ENCODE assay signal across 1 cellular context in genomic region chr1:109959974-109960744, GRCh38.
TF ChIP-seq lines count a peak whose summit lies in the region.

No MANE protein-coding gene starts in this region.

TF ChIP-seq in HepG2, 621 proteins besides CTCF, POLR2A, EP300 and RAD21 (continued from another document and continues in another):
- peak; percentile 21; the same call in 1 of the 2 replicates for TF ChIP-seq ZNF143 (CRISPR knock-in tag; IDR thresholded peaks at IDR 0.05)
- TF ChIP-seq ZNF788 (CRISPR knock-in tag; IDR thresholded peaks at IDR 0.05; ENCODE audit: borderline replicate concordance), result peak; percentile 70; the same call in 1 of the 2 replicates
- peak; percentile 71; the same call in 1 of the 2 replicates for TF ChIP-seq ZFP90 (CRISPR knock-in tag; IDR thresholded peaks at IDR 0.05; ENCODE audit: borderline replicate concordance)
- TF ChIP-seq ZMAT3 (CRISPR knock-in tag; conservative IDR thresholded peaks at IDR 0.05), result no peak
- peak; percentile 82 for TF ChIP-seq NR2F2 (IDR thresholded peaks at IDR 0.05; ENCODE audit: borderline replicate concordance, low read depth)
- no peak for TF ChIP-seq SMYD3 (CRISPR knock-in tag; IDR thresholded peaks at IDR 0.05)
- TF ChIP-seq SMAD1 (CRISPR knock-in tag; IDR thresholded peaks at IDR 0.05; ENCODE audit: borderline replicate concordance, low read depth), result no peak
- TF ChIP-seq RXRB (CRISPR knock-in tag; IDR thresholded peaks at IDR 0.05; ENCODE audit: borderline replicate concordance), result peak; percentile 93
- TF ChIP-seq ZNF841 (CRISPR knock-in tag; IDR thresholded peaks at IDR 0.05; ENCODE audit: borderline replicate concordance), result no peak
- TF ChIP-seq ZNF205 (CRISPR knock-in tag; IDR thresholded peaks at IDR 0.05), result 0 out of 2 replicates have a peak, but pooled peaks have one; percentile 9
- TF ChIP-seq TCF7 (IDR thresholded peaks at IDR 0.05; ENCODE audit: low read depth), result peak; percentile 73
- TF ChIP-seq ZNF503 (CRISPR knock-in tag; IDR thresholded peaks at IDR 0.05), result peak; percentile 92
- no peak for TF ChIP-seq HMGXB3 (CRISPR knock-in tag; IDR thresholded peaks at IDR 0.05; ENCODE audit: borderline replicate concordance)
- TF ChIP-seq BORCS8-MEF2B (CRISPR knock-in tag; IDR thresholded peaks at IDR 0.05), result peak; percentile 55; the same call in 1 of the 2 replicates
- TF ChIP-seq CEBPG (CRISPR knock-in tag; IDR thresholded peaks at IDR 0.05), result peak; percentile 43; the same call in 1 of the 2 replicates
- 0 out of 2 replicates have a peak, but pooled peaks have one; percentile 11 for TF ChIP-seq ZNF335 (CRISPR knock-in tag; IDR thresholded peaks at IDR 0.05)
- no peak for TF ChIP-seq ZNF776 (CRISPR knock-in tag; IDR thresholded peaks at IDR 0.05)
- TF ChIP-seq ZNF513 (CRISPR knock-in tag; conservative IDR thresholded peaks at IDR 0.05), result no peak
- TF ChIP-seq FOXO1 (CRISPR knock-in tag; IDR thresholded peaks at IDR 0.05), result peak; percentile 40; the same call in 1 of the 2 replicates
- peak; percentile 73 for TF ChIP-seq GATAD2A (CRISPR knock-in tag; IDR thresholded peaks at IDR 0.05)
- TF ChIP-seq LCORL (IDR thresholded peaks at IDR 0.05), result peak; percentile 22; the same call in 1 of the 2 replicates
- peak; percentile 90 for TF ChIP-seq LCORL (CRISPR knock-in tag; IDR thresholded peaks at IDR 0.05)
- peak in 1 of 2 experiments; percentile 47; a peak in 2 of 4 replicates for TF ChIP-seq NR2F1 (CRISPR knock-in tag; IDR thresholded peaks at IDR 0.05)
- TF ChIP-seq ZSCAN25 (CRISPR knock-in tag; IDR thresholded peaks at IDR 0.05), result peak; percentile 81
- TF ChIP-seq ZNF543 (CRISPR knock-in tag; IDR thresholded peaks at IDR 0.05), result 0 out of 2 replicates have a peak, but pooled peaks have one; percentile 41
- TF ChIP-seq STAG1 (CRISPR knock-in tag; IDR thresholded peaks at IDR 0.05), result peak; percentile 30
- 0 out of 2 replicates have a peak, but pooled peaks have one; percentile 22 for TF ChIP-seq KAT8 (CRISPR knock-in tag; IDR thresholded peaks at IDR 0.05)
- TF ChIP-seq ZSCAN20 (CRISPR knock-in tag; IDR thresholded peaks at IDR 0.05; ENCODE audit: borderline replicate concordance), result 0 out of 2 replicates have a peak, but pooled peaks have one; percentile 38
- no peak for TF ChIP-seq ZMAT5 (CRISPR knock-in tag; IDR thresholded peaks at IDR 0.05; ENCODE audit: borderline replicate concordance, low read depth)
- peak; percentile 41; the same call in 1 of the 2 replicates for TF ChIP-seq ZNF430 (CRISPR knock-in tag; IDR thresholded peaks at IDR 0.05)
- TF ChIP-seq ISX (CRISPR knock-in tag; conservative IDR thresholded peaks at IDR 0.05), result no peak
- TF ChIP-seq RERE (CRISPR knock-in tag; IDR thresholded peaks at IDR 0.05; ENCODE audit: low read depth), result peak; percentile 83
- peak; percentile 86; the same call in 1 of the 2 replicates for TF ChIP-seq ATF6 (CRISPR knock-in tag; conservative IDR thresholded peaks at IDR 0.05)
- peak; percentile 43; the same call in 1 of the 2 replicates for TF ChIP-seq TFE3 (CRISPR knock-in tag; IDR thresholded peaks at IDR 0.05)
- no peak for TF ChIP-seq ZSCAN22 (CRISPR knock-in tag; IDR thresholded peaks at IDR 0.05)
- TF ChIP-seq ZSCAN31 (CRISPR knock-in tag; IDR thresholded peaks at IDR 0.05; ENCODE audit: low read depth), result 0 out of 2 replicates have a peak, but pooled peaks have one; percentile 43
- TF ChIP-seq ZNF691 (CRISPR knock-in tag; IDR thresholded peaks at IDR 0.05; ENCODE audit: borderline replicate concordance, low read depth), result no peak
- peak; percentile 50; the same call in 1 of the 2 replicates for TF ChIP-seq KDM1A (CRISPR knock-in tag; IDR thresholded peaks at IDR 0.05)
- peak; percentile 100 for TF ChIP-seq SP5 (CRISPR knock-in tag; IDR thresholded peaks at IDR 0.05; ENCODE audit: borderline replicate concordance, low read depth)
- no peak for TF ChIP-seq E2F5 (CRISPR knock-in tag; conservative IDR thresholded peaks at IDR 0.05)
